Comparison of ENCODE assay signal across 11 cellular contexts in genomic region chr3:63972196-63972595, GRCh38. TPM values are rescaled to one million over a fixed set of nuclear protein-coding genes. Genes with fewer than 3 reads are reported as not detected.
DNase-seq lines count a peak whose midpoint lies in the region; ATAC-seq and TF ChIP-seq lines count a peak whose summit lies in the region.
"Had no signal": no experiment of that assay in that cellular context is flagged by ENCODE, and none has a peak within 500 bp of the region (broad histone marks: within the 10 kb centered on the region; RNA-seq: fewer than 3 reads in every experiment).

No MANE protein-coding gene starts in this region.

- H3K4me3 ChIP-seq in upper lobe of right lung, result no peak overlapping the region
- H3K4me3 ChIP-seq: GM12878 had no signal

- ATAC-seq in upper lobe of right lung (no peak), GM19023 (IDR thresholded peaks at IDR 0.05; ENCODE audit: unreplicated experiment) (no peak)
- ATAC-seq: GM12878 had no signal

- H3K27me3 ChIP-seq in upper lobe of right lung, result no peaks in the 10 kb centered on the region

- H3K4me1 Mint-ChIP-seq in activated naive CD4-positive, alpha-beta T cell treated with anti-CD3 and anti-CD28 coated beads for 36 hours (ENCODE audit: low read depth), result peaks cover 86% of the 10 kb centered on the region
- H3K4me1 Mint-ChIP-seq in brain, result peaks cover 81% of the 10 kb centered on the region
- peaks cover 66% of the 10 kb centered on the region for H3K4me1 Mint-ChIP-seq in mesothelial cell of epicardium

- peak overlapping the region; percentile 25 for H3K27ac ChIP-seq in upper lobe of right lung

- no peak for DNase-seq in activated naive CD4-positive, alpha-beta T cell treated with anti-CD3 and anti-CD28 coated beads for 36 hours
- DNase-seq in activated naive CD4-positive, alpha-beta T cell (lab: John Stamatoyannopoulos, UW), result no peak
- DNase-seq in mesothelial cell of epicardium (ENCODE audit: low spot score in 2 of 2, unreplicated experiment in 2 of 2) (no peak), upper lobe of right lung (no peak), DMS153 (lab: John Stamatoyannopoulos, UW) (no peak), SHP77 treated with DMSO at 0.1 percent for 48 hours (lab: John Stamatoyannopoulos, UW) (no peak)
- DNase-seq: stimulated activated CD8-positive, alpha-beta memory T cell treated with anti-CD3 and anti-CD28 coated beads, Interleukin-4, amount 100 ng/mL, for 48 hours had no signal

- peaks cover 6% of the 10 kb centered on the region for H3K36me3 Mint-ChIP-seq in activated naive CD4-positive, alpha-beta T cell treated with anti-CD3 and anti-CD28 coated beads for 36 hours (ENCODE audit: low read depth)
- H3K36me3 Mint-ChIP-seq in brain, result peaks cover 16% of the 10 kb centered on the region
- H3K36me3 Mint-ChIP-seq in mesothelial cell of epicardium, result peaks cover 5% of the 10 kb centered on the region

- no peaks in the 10 kb centered on the region for H3K9me3 Mint-ChIP-seq in activated naive CD4-positive, alpha-beta T cell treated with anti-CD3 and anti-CD28 coated beads for 36 hours
- H3K9me3 Mint-ChIP-seq in brain, result no peaks in the 10 kb centered on the region
- H3K9me3 Mint-ChIP-seq in mesothelial cell of epicardium, result no peaks in the 10 kb centered on the region

- H3K27ac Mint-ChIP-seq in activated naive CD4-positive, alpha-beta T cell treated with anti-CD3 and anti-CD28 coated beads for 36 hours, result peak overlapping the region; percentile 87
- H3K27ac Mint-ChIP-seq in brain (peak overlapping the region in 3 of 5 experiments; percentile 50 to 80 (median 64)), mesothelial cell of epicardium (peak overlapping the region; percentile 89)
- H3K27ac Mint-ChIP-seq: B cell had no signal

- TF ChIP-seq CTCF in brain (conservative IDR thresholded peaks at IDR 0.05) (no peak), mesothelial cell of epicardium (IDR thresholded peaks at IDR 0.05; ENCODE audit: unreplicated experiment) (no peak), upper lobe of right lung (IDR thresholded peaks at IDR 0.05) (no peak)

- no peak overlapping the region for H3K4me3 Mint-ChIP-seq in activated naive CD4-positive, alpha-beta T cell treated with anti-CD3 and anti-CD28 coated beads for 36 hours
- H3K4me3 Mint-ChIP-seq in brain (peak overlapping the region in 3 of 5 experiments; percentile 4 to 27 (median 13)), mesothelial cell of epicardium (no peak overlapping the region)
- H3K4me3 Mint-ChIP-seq: B cell had no signal

- H3K9me3 ChIP-seq in upper lobe of right lung, result no peaks in the 10 kb centered on the region

- peaks cover 81% of the 10 kb centered on the region for H3K4me1 ChIP-seq in upper lobe of right lung

- CTCF ChIA-PET in activated naive CD4-positive, alpha-beta T cell treated with anti-CD3 and anti-CD28 coated beads for 36 hours (lab: Charles Lee), result interaction anchor here (0.6 to 8.2 kb wide), 5 partner anchors 7 to 60 kb away, joined by 3 to 83 read pairs (median 3); partner anchors contain the start of gene SCAANT1

- no peaks in the 10 kb centered on the region for H3K27me3 Mint-ChIP-seq in activated naive CD4-positive, alpha-beta T cell treated with anti-CD3 and anti-CD28 coated beads for 36 hours (ENCODE audit: low read depth)
- H3K27me3 Mint-ChIP-seq in brain, result peaks cover 2% of the 10 kb centered on the region
- H3K27me3 Mint-ChIP-seq in mesothelial cell of epicardium (ENCODE audit: low read depth), result no peaks in the 10 kb centered on the region
- H3K27me3 Mint-ChIP-seq: B cell had no signal

- no peaks in the 10 kb centered on the region for H3K36me3 ChIP-seq in upper lobe of right lung

- intact Hi-C loops in activated naive CD4-positive, alpha-beta T cell treated with anti-CD3 and anti-CD28 coated beads for 36 hours (cut with micrococcal nuclease), result no loop called here
- intact Hi-C loops in upper lobe of right lung (cut with DNase I), result no loop called here

RNA-seq across cellular contexts. Expression of gene PSMD6, which starts 51.1 kb away (rescaled TPM):
- total RNA-seq in activated naive CD4-positive, alpha-beta T cell treated with anti-CD3 and anti-CD28 coated beads for 36 hours, result 100 to 1,000 TPM; 101 to 103 TPM
- 39.4 TPM for polyA plus RNA-seq in brain (ENCODE audit: insufficient read depth, low read depth, low replicate concordance)
- total RNA-seq in mesothelial cell of epicardium (70.1 to 74.9 TPM (median 73.4 TPM) in 3 replicates), upper lobe of right lung (52.2 TPM)

Comparison
In these comparisons a context has a peak if more than half of its experiments do, and no peak if none do; other contexts are left out.
1. H3K4me3 Mint-ChIP-seq: peak in brain (3 of 5); none in activated naive CD4-positive, alpha-beta T cell treated with anti-CD3 and anti-CD28 coated beads for 36 hours (single experiment) and mesothelial cell of epicardium (single experiment).
2. Peak in every context shown above with its lines, with median percentiles within 50 percentile points of each other: H3K27ac Mint-ChIP-seq.